13 cellular contexts compared by ENCODE assay signal in genomic region chr2:153405196-153405595, GRCh38.
"Had no signal": no experiment of that assay in that cellular context is flagged by ENCODE, and none has a peak within 500 bp of the region (broad histone marks: within the 10 kb centered on the region; RNA-seq: fewer than 3 reads in every experiment).

No MANE protein-coding gene starts in this region.

- H3K4me1 ChIP-seq: gastrocnemius medialis, heart left ventricle had no signal

- ATAC-seq: gastrocnemius medialis, heart left ventricle, right cardiac atrium had no signal

- H3K36me3 ChIP-seq: gastrocnemius medialis, heart left ventricle, suprapubic skin had no signal

- H3K27me3 ChIP-seq: gastrocnemius medialis, suprapubic skin had no signal

- H3K9me3 ChIP-seq: gastrocnemius medialis, heart left ventricle, suprapubic skin had no signal

- H3K27ac ChIP-seq: gastrocnemius medialis, heart left ventricle, suprapubic skin had no signal

- DNase-seq: activated CD4-positive, alpha-beta T cell treated with anti-CD3 and anti-CD28 coated beads, Interleukin-2, amount 50 U/mL, for 1 hour; activated CD8-positive, alpha-beta memory T cell treated with anti-CD3 and anti-CD28 coated beads for 24 hours; activated gamma-delta T cell treated with Interleukin-2 at 50 U/mL for 16 hours; activated naive CD8-positive, alpha-beta T cell treated with anti-CD3 and anti-CD28 coated beads, Interleukin-2, amount 10 ng/mL, durations not matched to agents 7 days and 5 days; effector CD8-positive, alpha-beta T cell; gastrocnemius medialis; heart left ventricle; kidney; mesendoderm; natural killer cell; nucleus accumbens; right cardiac atrium had no signal

- H3K4me3 ChIP-seq: gastrocnemius medialis, heart left ventricle, suprapubic skin had no signal
